ENCODE assay signal across 29 cellular contexts in genomic region chr10:125216309-125216708, GRCh38.
"Had no signal": no experiment of that assay in that cellular context is flagged by ENCODE, and none has a peak within 500 bp of the region (broad histone marks: within the 10 kb centered on the region; RNA-seq: fewer than 3 reads in every experiment).

No MANE protein-coding gene starts in this region.

- FAIRE-seq: urothelium cell line had no signal

- H3K4me3 ChIP-seq: stomach, suprapubic skin, testis, thoracic aorta, thyroid gland, tibial artery, tibial nerve, transverse colon, upper lobe of left lung, upper lobe of right lung, uterus, vagina had no signal

- H3K36me3 Mint-ChIP-seq: stimulated activated effector memory CD8-positive, alpha-beta T cell treated with anti-CD3 and anti-CD28 coated beads, Interleukin-12 subunit alpha, Interleukin-12 subunit beta, amount 100 ng/mL, for 72 hours; stimulated activated memory B cell treated with anti-CD40 and anti-IgM and Interleukin-4, amounts not matched to agents 10 μg/mL and 1 μg/mL and 100 μg/mL, for 72 hours; stimulated activated naive B cell treated with anti-CD40 and anti-IgM and Interleukin-4, amounts not matched to agents 10 μg/mL and 1 μg/mL and 100 μg/mL, for 72 hours; type B pancreatic cell had no signal

- DNase-seq: stimulated activated CD4-positive, alpha-beta T cell treated with anti-CD3 and anti-CD28 coated beads, Interleukin-2, amount 100 ng/mL, for 48 hours; stimulated activated CD4-positive, alpha-beta T cell treated with anti-CD3 and anti-CD28 coated beads, Interleukin-4, amount 100 ng/mL, for 1 hour; stimulated activated CD4-positive, alpha-beta T cell treated with anti-CD3 and anti-CD28 coated beads, Interleukin-4, amount 100 ng/mL, for 24 hours; stimulated activated CD4-positive, alpha-beta T cell treated with anti-CD3 and anti-CD28 coated beads, Interleukin-4, amount 100 ng/mL, for 4 hours; stimulated activated CD8-positive, alpha-beta memory T cell treated with anti-CD3 and anti-CD28 coated beads, Interleukin-4, amount 100 ng/mL, for 48 hours; stimulated activated naive B cell treated with anti-CD40 and anti-IgM and Interleukin-4, amounts not matched to agents 10 μg/mL and 1 μg/mL and 100 μg/mL, for 72 hours; stimulated activated naive CD4-positive, alpha-beta T cell; stimulated activated naive CD4-positive, alpha-beta T cell treated with Interleukin-2 at 50 U/mL for 16 hours; stimulated activated naive CD8-positive, alpha-beta T cell treated with anti-CD3 and anti-CD28 coated beads, Interleukin-15, amount 100 ng/mL, for 72 hours; stimulated activated naive CD8-positive, alpha-beta T cell treated with anti-CD3 and anti-CD28 coated beads, Interleukin-15, Interleukin-2, amounts not matched to agents 100 U/mL and 50 U/mL, for 24 hours; stomach; substantia nigra; testis; thyroid gland; tibial artery; transverse colon; trophoblast cell; upper lobe of left lung; upper lobe of right lung; uterus had no signal

- H3K4me1 ChIP-seq: stomach, suprapubic skin, testis, thyroid gland, tibial artery, tibial nerve, upper lobe of left lung, upper lobe of right lung, uterus, vagina had no signal

- H3K36me3 ChIP-seq: stomach, suprapubic skin, thoracic aorta, thyroid gland, tibial artery, tibial nerve, transverse colon, upper lobe of left lung, upper lobe of right lung, uterus, vagina had no signal

- ATAC-seq: stimulated activated effector memory CD8-positive, alpha-beta T cell treated with anti-CD3 and anti-CD28 coated beads, Interleukin-12 subunit alpha, Interleukin-12 subunit beta, amount 100 ng/mL, for 72 hours; stimulated activated memory B cell treated with anti-CD40 and anti-IgM and Interleukin-4, amounts not matched to agents 10 μg/mL and 1 μg/mL and 100 μg/mL, for 72 hours; stimulated activated naive B cell treated with anti-CD40 and anti-IgM and Interleukin-4, amounts not matched to agents 10 μg/mL and 1 μg/mL and 100 μg/mL, for 72 hours; stimulated activated naive CD8-positive, alpha-beta T cell treated with anti-CD3 and anti-CD28 coated beads, Interleukin-15, amount 100 ng/mL, for 72 hours; stimulated activated naive CD8-positive, alpha-beta T cell treated with anti-CD3 and anti-CD28 coated beads, Interleukin-15, Interleukin-2, amounts not matched to agents 100 U/mL and 50 U/mL, for 24 hours; upper lobe of right lung had no signal

- H3K4me3 Mint-ChIP-seq: stimulated activated effector memory CD8-positive, alpha-beta T cell treated with anti-CD3 and anti-CD28 coated beads, Interleukin-12 subunit alpha, Interleukin-12 subunit beta, amount 100 ng/mL, for 72 hours; stimulated activated memory B cell treated with anti-CD40 and anti-IgM and Interleukin-4, amounts not matched to agents 10 μg/mL and 1 μg/mL and 100 μg/mL, for 72 hours; stimulated activated naive B cell treated with anti-CD40 and anti-IgM and Interleukin-4, amounts not matched to agents 10 μg/mL and 1 μg/mL and 100 μg/mL, for 72 hours; stimulated activated naive CD8-positive, alpha-beta T cell treated with anti-CD3 and anti-CD28 coated beads, Interleukin-15, amount 100 ng/mL, for 72 hours; stimulated activated naive CD8-positive, alpha-beta T cell treated with anti-CD3 and anti-CD28 coated beads, Interleukin-15, Interleukin-2, amounts not matched to agents 100 ng/mL and 50 ng/mL, for 24 hours; type B pancreatic cell had no signal

- H3K9me3 Mint-ChIP-seq: stimulated activated effector memory CD8-positive, alpha-beta T cell treated with anti-CD3 and anti-CD28 coated beads, Interleukin-12 subunit alpha, Interleukin-12 subunit beta, amount 100 ng/mL, for 72 hours; stimulated activated memory B cell treated with anti-CD40 and anti-IgM and Interleukin-4, amounts not matched to agents 10 μg/mL and 1 μg/mL and 100 μg/mL, for 72 hours; stimulated activated naive CD8-positive, alpha-beta T cell treated with anti-CD3 and anti-CD28 coated beads, Interleukin-15, amount 100 ng/mL, for 72 hours; stimulated activated naive CD8-positive, alpha-beta T cell treated with anti-CD3 and anti-CD28 coated beads, Interleukin-15, Interleukin-2, amounts not matched to agents 100 ng/mL and 50 ng/mL, for 24 hours had no signal

- H3K9me3 ChIP-seq: stomach, suprapubic skin, testis, thoracic aorta, thyroid gland, tibial artery, tibial nerve, transverse colon, upper lobe of left lung, upper lobe of right lung, uterus, vagina had no signal

- H3K27ac ChIP-seq: stomach, suprapubic skin, testis, thoracic aorta, thyroid gland, tibial artery, tibial nerve, transverse colon, upper lobe of left lung, upper lobe of right lung, uterus, vagina had no signal

- H3K27ac Mint-ChIP-seq: stimulated activated effector memory CD8-positive, alpha-beta T cell treated with anti-CD3 and anti-CD28 coated beads, Interleukin-12 subunit alpha, Interleukin-12 subunit beta, amount 100 ng/mL, for 72 hours; stimulated activated memory B cell treated with anti-CD40 and anti-IgM and Interleukin-4, amounts not matched to agents 10 μg/mL and 1 μg/mL and 100 μg/mL, for 72 hours; stimulated activated naive B cell treated with anti-CD40 and anti-IgM and Interleukin-4, amounts not matched to agents 10 μg/mL and 1 μg/mL and 100 μg/mL, for 72 hours; stimulated activated naive CD8-positive, alpha-beta T cell treated with anti-CD3 and anti-CD28 coated beads, Interleukin-15, amount 100 ng/mL, for 72 hours; stimulated activated naive CD8-positive, alpha-beta T cell treated with anti-CD3 and anti-CD28 coated beads, Interleukin-15, Interleukin-2, amounts not matched to agents 100 ng/mL and 50 ng/mL, for 24 hours; type B pancreatic cell had no signal

- H3K4me1 Mint-ChIP-seq: stimulated activated effector memory CD8-positive, alpha-beta T cell treated with anti-CD3 and anti-CD28 coated beads, Interleukin-12 subunit alpha, Interleukin-12 subunit beta, amount 100 ng/mL, for 72 hours; stimulated activated memory B cell treated with anti-CD40 and anti-IgM and Interleukin-4, amounts not matched to agents 10 μg/mL and 1 μg/mL and 100 μg/mL, for 72 hours; stimulated activated naive B cell treated with anti-CD40 and anti-IgM and Interleukin-4, amounts not matched to agents 10 μg/mL and 1 μg/mL and 100 μg/mL, for 72 hours; stimulated activated naive CD8-positive, alpha-beta T cell treated with anti-CD3 and anti-CD28 coated beads, Interleukin-15, amount 100 ng/mL, for 72 hours had no signal

- H3K27me3 ChIP-seq: stomach, testis, thyroid gland, tibial artery, tibial nerve, transverse colon, upper lobe of left lung, upper lobe of right lung, uterus, vagina had no signal
